Comparison of ENCODE assay signal across 8 cellular contexts in genomic region chr14:59187802-59188460, GRCh38. TPM values are rescaled to one million over a fixed set of nuclear protein-coding genes. Genes with fewer than 3 reads are reported as not detected.
DNase-seq lines count a peak whose midpoint lies in the region; ATAC-seq lines count a peak whose summit lies in the region.

No MANE protein-coding gene starts in this region.

- ATAC-seq in GM19023 (IDR thresholded peaks at IDR 0.05; ENCODE audit: unreplicated experiment) = peak; percentile 23
- peak; percentile 14 for ATAC-seq in HG03280 (IDR thresholded peaks at IDR 0.05; ENCODE audit: unreplicated experiment)
- ATAC-seq in Right ventricle myocardium inferior = no peak

- DNase-seq in AG08395 (ENCODE audit: low spot score) (peak; percentile 7), NCI-H82 treated with DMSO at 0.1 percent for 48 hours (lab: John Stamatoyannopoulos, UW; ENCODE audit: unreplicated experiment) (peak; percentile 69), Right ventricle myocardium inferior (ENCODE audit: missing footprints) (peak; percentile 74), posterior vena cava (ENCODE audit: low spot score) (peak; percentile 81), cortex of kidney (lab: John Stamatoyannopoulos, UW) (no peak)
- peak; percentile 6 to 15 for DNase-seq in activated T-helper 1 cell treated with anti-CD3 and anti-CD28 coated beads, Interleukin-2, amount 50 U/mL, for 16 hours (ENCODE audit: low read depth in 1 of 2, low spot score in 1 of 2)

- intact Hi-C loops in Right ventricle myocardium inferior (cut with DNase I) = loop anchor here (1.0 to 5.0 kb wide), 7 partner anchors 56 to 253 kb away; no protein-coding TSS in a partner anchor
- intact Hi-C loops in posterior vena cava (cut with DNase I) = loop anchor here in 1 of 2 donors (5.0 kb wide), 1 partner anchor 239 kb away; no protein-coding TSS in a partner anchor

RNA-seq across cellular contexts. Expression of gene DAAM1, which starts 0.5 kb away (rescaled TPM):
- total RNA-seq in Right ventricle myocardium inferior (120 TPM), posterior vena cava (10 to 100 TPM; 73.7 TPM)
